In the genomic region with DNA sequence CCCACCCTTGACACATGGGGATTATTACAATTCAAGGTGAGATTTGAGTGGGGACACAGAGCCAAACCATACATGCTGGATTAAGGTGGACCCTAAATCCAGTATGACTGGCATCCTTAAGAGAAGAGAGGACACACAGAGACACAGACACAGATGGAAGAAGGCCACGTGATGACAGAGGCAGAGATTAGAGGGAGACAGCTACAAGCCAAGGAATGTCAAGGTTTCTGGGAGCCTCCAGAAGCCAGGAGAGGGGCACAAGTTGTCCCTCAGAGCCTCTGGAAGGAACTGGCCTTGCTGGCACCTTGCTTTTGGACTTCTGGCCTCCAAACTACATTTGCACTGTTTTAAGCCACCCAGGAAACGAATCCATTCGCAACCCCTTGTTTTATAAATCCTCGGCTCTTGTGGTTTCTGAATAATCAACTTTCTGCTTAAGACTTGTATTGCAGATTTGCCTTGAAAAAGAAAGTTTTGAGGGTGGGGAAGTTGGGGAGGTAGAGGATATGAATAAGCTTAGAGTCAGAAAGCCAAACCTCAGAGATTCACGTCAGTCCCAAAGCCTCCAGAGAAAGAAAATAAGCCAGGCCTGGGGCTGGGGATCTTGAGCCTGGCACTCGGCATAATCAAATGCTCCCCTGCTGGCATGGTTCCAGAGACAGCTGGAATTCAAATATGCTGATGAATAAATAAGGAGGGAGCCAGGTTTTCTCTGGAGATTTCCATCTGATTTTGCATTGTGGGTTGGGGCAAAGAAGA, we compare ENCODE assay signal across 13 cellular contexts.
DNase-seq lines count a peak whose midpoint lies in the region; TF ChIP-seq lines count a peak whose summit lies in the region.
"Had no signal": no experiment of that assay in that cellular context is flagged by ENCODE, and none has a peak within 500 bp of the region (broad histone marks: within the 10 kb centered on the region; RNA-seq: fewer than 3 reads in every experiment).

No MANE protein-coding gene starts in this region.

- H3K4me3 Mint-ChIP-seq in chondrocyte (ENCODE audit: unreplicated experiment): no peak overlapping the region
- H3K4me3 Mint-ChIP-seq: IgD-negative memory B cell, immature natural killer cell had no signal

- no peaks in the 10 kb centered on the region for H3K36me3 Mint-ChIP-seq in chondrocyte (ENCODE audit: low read depth)
- H3K36me3 Mint-ChIP-seq: IgD-negative memory B cell, immature natural killer cell had no signal

- no peaks in the 10 kb centered on the region for H3K9me3 ChIP-seq in MG63
- H3K9me3 ChIP-seq: upper lobe of left lung had no signal

- in situ Hi-C loops in astrocyte of the cerebellum (cut with HindIII; ENCODE audit: low sequenced_read_pairs): no loop called here

- TF ChIP-seq CTCF in astrocyte of the cerebellum (IDR thresholded peaks at IDR 0.05; ENCODE audit: low read depth, low read length, missing control alignments) (no peak), chondrocyte (IDR thresholded peaks at IDR 0.05) (no peak)

- no peaks in the 10 kb centered on the region for H3K4me1 Mint-ChIP-seq in chondrocyte (ENCODE audit: low read depth)
- H3K4me1 Mint-ChIP-seq: immature natural killer cell had no signal

- no peak overlapping the region for H3K27ac Mint-ChIP-seq in chondrocyte (ENCODE audit: unreplicated experiment)
- H3K27ac Mint-ChIP-seq: IgD-negative memory B cell had no signal

- no peaks in the 10 kb centered on the region for H3K27me3 ChIP-seq in MG63
- H3K27me3 ChIP-seq: upper lobe of left lung had no signal

- no peaks in the 10 kb centered on the region for H3K36me3 ChIP-seq in MG63
- H3K36me3 ChIP-seq: upper lobe of left lung, WERI-Rb-1 had no signal

- H3K4me3 ChIP-seq in MG63 (no peak overlapping the region), astrocyte of the cerebellum (ENCODE audit: low read depth, low read length) (no peak overlapping the region)
- H3K4me3 ChIP-seq: upper lobe of left lung had no signal

- DNase-seq in NCI-H1417 (lab: John Stamatoyannopoulos, UW): peak in 2 of 3 experiments; percentile 27 to 59
- DNase-seq in NCI-H1417 treated with DMSO at 0.1 percent for 48 hours (lab: John Stamatoyannopoulos, UW): no peak
- peak; percentile 88 for DNase-seq in MG63
- peak; percentile 86 for DNase-seq in astrocyte of the cerebellum (ENCODE audit: low read depth)
- peak; percentile 62 for DNase-seq in myocyte (ENCODE audit: low read depth)
- no peak for DNase-seq in SKM-1 (lab: John Stamatoyannopoulos, UW; ENCODE audit: unreplicated experiment)
- no peak for DNase-seq in chondrocyte (ENCODE audit: low spot score)
- DNase-seq in SKM-1 treated with dmso at 0.1 percent for 144 hours (lab: John Stamatoyannopoulos, UW; ENCODE audit: unreplicated experiment): no peak
- DNase-seq: effector CD4-positive, alpha-beta T cell; immature natural killer cell; upper lobe of left lung; WERI-Rb-1 had no signal

- no peaks in the 10 kb centered on the region for H3K9me3 Mint-ChIP-seq in chondrocyte (ENCODE audit: low read depth)
- H3K9me3 Mint-ChIP-seq: immature natural killer cell had no signal

- peaks cover 4% of the 10 kb centered on the region for H3K27me3 Mint-ChIP-seq in chondrocyte (ENCODE audit: low read depth)

Comparison
In these comparisons a context has a peak if more than half of its experiments do, and no peak if none do; other contexts are left out.
1. DNase-seq: peak in NCI-H1417 (2 of 3), MG63 (single experiment), astrocyte of the cerebellum (single experiment) and myocyte (single experiment); none in NCI-H1417 treated with DMSO at 0.1 percent for 48 hours (single experiment), SKM-1 (single experiment), chondrocyte (single experiment) and SKM-1 treated with dmso at 0.1 percent for 144 hours (single experiment).